12 cellular contexts compared by ENCODE assay signal in genomic region chrX:54496936-54497335, GRCh38. TPM values are rescaled to one million over a fixed set of nuclear protein-coding genes. Genes with fewer than 3 reads are reported as not detected.
DNase-seq lines count a peak whose midpoint lies in the region; ATAC-seq and TF ChIP-seq lines count a peak whose summit lies in the region.
"Had no signal": no experiment of that assay in that cellular context is flagged by ENCODE, and none has a peak within 500 bp of the region (broad histone marks: within the 10 kb centered on the region; RNA-seq: fewer than 3 reads in every experiment).

No MANE protein-coding gene starts in this region.

- peaks cover 24% of the 10 kb centered on the region for H3K27me3 Mint-ChIP-seq in activated CD4-positive, alpha-beta T cell treated with anti-CD3 and anti-CD28 coated beads for 36 hours
- H3K27me3 Mint-ChIP-seq in T-helper 17 cell (peaks cover 19% of the 10 kb centered on the region), glutamatergic neuron (ENCODE audit: unreplicated experiment) (peaks cover 7% of the 10 kb centered on the region), progenitor cell of endocrine pancreas (no peaks in the 10 kb centered on the region)

- H3K9me3 Mint-ChIP-seq in activated CD4-positive, alpha-beta T cell treated with anti-CD3 and anti-CD28 coated beads for 36 hours (ENCODE audit: low read depth): no peaks in the 10 kb centered on the region
- H3K9me3 Mint-ChIP-seq in glutamatergic neuron (ENCODE audit: unreplicated experiment) (no peaks in the 10 kb centered on the region), progenitor cell of endocrine pancreas (ENCODE audit: low read depth) (peaks cover 38% of the 10 kb centered on the region)

- POLR2A ChIA-PET in activated CD4-positive, alpha-beta T cell treated with anti-CD3 and anti-CD28 coated beads for 36 hours (lab: Charles Lee): no interaction called here

- no peak for DNase-seq in activated CD4-positive, alpha-beta T cell treated with anti-CD3 and anti-CD28 coated beads for 36 hours
- no peak for DNase-seq in activated CD4-positive, alpha-beta T cell treated with anti-CD3 and anti-CD28 coated beads, Interleukin-2, amount 50 U/mL, for 4 hours
- no peak for DNase-seq in T-helper 17 cell
- DNase-seq in glutamatergic neuron: no peak
- no peak for DNase-seq in progenitor cell of endocrine pancreas (ENCODE audit: low spot score, unreplicated experiment)
- no peak for DNase-seq in activated gamma-delta T cell treated with Interleukin-2 at 50 U/mL for 16 hours
- DNase-seq in effector CD8-positive, alpha-beta T cell (lab: John Stamatoyannopoulos, UW): no peak
- DNase-seq: adrenal gland, dorsolateral prefrontal cortex, foreskin fibroblast, NCI-H2081 treated with DMSO at 0.1 percent for 48 hours had no signal

- H3K4me1 Mint-ChIP-seq in activated CD4-positive, alpha-beta T cell treated with anti-CD3 and anti-CD28 coated beads for 36 hours: peaks cover 7% of the 10 kb centered on the region
- H3K4me1 Mint-ChIP-seq in T-helper 17 cell (peaks cover 11% of the 10 kb centered on the region), glutamatergic neuron (ENCODE audit: low read depth, unreplicated experiment) (peaks cover 20% of the 10 kb centered on the region), progenitor cell of endocrine pancreas (ENCODE audit: low read depth) (peaks cover 21% of the 10 kb centered on the region)

- TF ChIP-seq CTCF in glutamatergic neuron (IDR thresholded peaks at IDR 0.05; ENCODE audit: partially characterized antibody, unreplicated experiment) (no peak), progenitor cell of endocrine pancreas (IDR thresholded peaks at IDR 0.05; ENCODE audit: unreplicated experiment) (no peak)

- no peak overlapping the region for H3K27ac Mint-ChIP-seq in activated CD4-positive, alpha-beta T cell treated with anti-CD3 and anti-CD28 coated beads for 36 hours
- H3K27ac Mint-ChIP-seq in T-helper 17 cell: peak overlapping the region; percentile 65
- H3K27ac Mint-ChIP-seq in glutamatergic neuron (ENCODE audit: unreplicated experiment): peak overlapping the region; percentile 71
- H3K27ac Mint-ChIP-seq in progenitor cell of endocrine pancreas: peak overlapping the region; percentile 27

- peak overlapping the region; percentile 34 for H3K4me3 Mint-ChIP-seq in activated CD4-positive, alpha-beta T cell treated with anti-CD3 and anti-CD28 coated beads for 36 hours
- peak overlapping the region; percentile 84 for H3K4me3 Mint-ChIP-seq in T-helper 17 cell
- H3K4me3 Mint-ChIP-seq in glutamatergic neuron (ENCODE audit: unreplicated experiment): peak overlapping the region; percentile 84
- H3K4me3 Mint-ChIP-seq in progenitor cell of endocrine pancreas (ENCODE audit: low read depth): peak overlapping the region; percentile 82

- H3K9me3 ChIP-seq in T-helper 17 cell (ENCODE audit: control insufficient read depth, low read length, poor library complexity, severe bottlenecking): no peaks in the 10 kb centered on the region
- H3K9me3 ChIP-seq: adrenal gland had no signal

- no peaks in the 10 kb centered on the region for H3K36me3 Mint-ChIP-seq in activated CD4-positive, alpha-beta T cell treated with anti-CD3 and anti-CD28 coated beads for 36 hours (ENCODE audit: low read depth)
- H3K36me3 Mint-ChIP-seq in T-helper 17 cell (ENCODE audit: low read depth): peaks cover 4% of the 10 kb centered on the region
- H3K36me3 Mint-ChIP-seq in glutamatergic neuron (ENCODE audit: unreplicated experiment): no peaks in the 10 kb centered on the region
- peaks cover 5% of the 10 kb centered on the region for H3K36me3 Mint-ChIP-seq in progenitor cell of endocrine pancreas (ENCODE audit: insufficient read depth)

- CTCF ChIA-PET in activated CD4-positive, alpha-beta T cell treated with anti-CD3 and anti-CD28 coated beads for 36 hours (lab: Charles Lee): no interaction called here

- ATAC-seq in activated CD4-positive, alpha-beta T cell treated with anti-CD3 and anti-CD28 coated beads for 36 hours: no peak
- no peak for ATAC-seq in T-helper 17 cell
- ATAC-seq in HG03159 (IDR thresholded peaks at IDR 0.05; ENCODE audit: unreplicated experiment): no peak

- intact Hi-C loops in activated CD4-positive, alpha-beta T cell treated with anti-CD3 and anti-CD28 coated beads for 36 hours (cut with DNase I, micrococcal nuclease): no loop called here

RNA-seq across cellular contexts. Expression of gene FGD1, which starts 0.9 kb away (rescaled TPM):
- under 1 TPM; 0.18 to 0.28 TPM for total RNA-seq in activated CD4-positive, alpha-beta T cell treated with anti-CD3 and anti-CD28 coated beads for 36 hours
- total RNA-seq in T-helper 17 cell (under 1 TPM in 1 of 2 donors, not detected in 1; 0.05 TPM), glutamatergic neuron (ENCODE audit: unreplicated experiment) (18.8 TPM), progenitor cell of endocrine pancreas (23.6 and 24.7 TPM in 2 replicates)

RNA-seq across cellular contexts. Expression of gene GNL3L, which starts 33.1 kb away (rescaled TPM):
- total RNA-seq in activated CD4-positive, alpha-beta T cell treated with anti-CD3 and anti-CD28 coated beads for 36 hours: 10 to 100 TPM; 62.5 to 62.8 TPM
- total RNA-seq in T-helper 17 cell (10 to 100 TPM; 35.9 to 38.2 TPM), glutamatergic neuron (ENCODE audit: unreplicated experiment) (29.2 TPM), progenitor cell of endocrine pancreas (42.1 and 43.7 TPM in 2 replicates)

RNA-seq across cellular contexts. Expression of gene TSR2, which starts 56.7 kb away (rescaled TPM):
- total RNA-seq in activated CD4-positive, alpha-beta T cell treated with anti-CD3 and anti-CD28 coated beads for 36 hours: 10 to 100 TPM; 31.0 to 34.1 TPM
- total RNA-seq in T-helper 17 cell (10 to 100 TPM; 33.5 to 33.9 TPM), glutamatergic neuron (ENCODE audit: unreplicated experiment) (32.0 TPM), progenitor cell of endocrine pancreas (30.6 and 31.5 TPM in 2 replicates)

Comparison
In these comparisons a context has a peak if more than half of its experiments do, and no peak if none do; other contexts are left out.
1. H3K4me3 Mint-ChIP-seq: peak in every context shown above with its lines; median percentile 84 in T-helper 17 cell; 84 in glutamatergic neuron; 82 in progenitor cell of endocrine pancreas; 34 in activated CD4-positive, alpha-beta T cell treated with anti-CD3 and anti-CD28 coated beads for 36 hours.
2. RNA of gene FGD1, which starts 0.9 kb away (total RNA-seq): 23.6 to 24.7 TPM in progenitor cell of endocrine pancreas and 18.8 TPM in glutamatergic neuron (single experiment); 0.18 to 0.28 TPM in activated CD4-positive, alpha-beta T cell treated with anti-CD3 and anti-CD28 coated beads for 36 hours and 0.05 TPM in T-helper 17 cell; every median in the first group is over 10 times any median in the second.